In genomic region chr15:92471263-92471662, GRCh38 we compare ENCODE assay signal across 33 cellular contexts.
"Had no signal": no experiment of that assay in that cellular context is flagged by ENCODE, and none has a peak within 500 bp of the region (broad histone marks: within the 10 kb centered on the region; RNA-seq: fewer than 3 reads in every experiment).

No MANE protein-coding gene starts in this region.

- H3K4me1 Mint-ChIP-seq: activated B cell treated with CpG ODN at 0.5 μM for 24 hours; activated CD8-positive, alpha-beta memory T cell treated with anti-CD3 and anti-CD28 coated beads, Interleukin-2, amount 10 ng/mL, durations not matched to agents 7 days and 5 days; activated naive CD4-positive, alpha-beta T cell treated with anti-CD3 and anti-CD28 coated beads, Interleukin-2, amount 10 ng/mL, durations not matched to agents 7 days and 5 days; activated naive CD8-positive, alpha-beta T cell treated with anti-CD3 and anti-CD28 coated beads, Interleukin-2, amount 10 ng/mL, durations not matched to agents 7 days and 5 days; T-helper 17 cell had no signal

- H3K4me3 Mint-ChIP-seq: activated B cell treated with CpG ODN at 0.5 μM for 24 hours; activated CD8-positive, alpha-beta memory T cell treated with anti-CD3 and anti-CD28 coated beads, Interleukin-2, amount 10 ng/mL, durations not matched to agents 7 days and 5 days; activated CD8-positive, alpha-beta T cell treated with anti-CD3 and anti-CD28 coated beads for 36 hours; activated naive CD4-positive, alpha-beta T cell treated with anti-CD3 and anti-CD28 coated beads, Interleukin-2, amount 10 ng/mL, durations not matched to agents 7 days and 5 days; activated naive CD8-positive, alpha-beta T cell treated with anti-CD3 and anti-CD28 coated beads, Interleukin-2, amount 10 ng/mL, durations not matched to agents 7 days and 5 days; activated T-cell treated with anti-CD3 and anti-CD28 coated beads, Interleukin-2, amount 50 U/mL, for 24 hours; activated T-cell treated with anti-CD3 and anti-CD28 coated beads, Interleukin-2, amount 50 U/mL, for 72 hours; brain; dendritic cell treated with granulocyte-macrophage colony-stimulating factor and Interleukin-4, amounts not matched to agents 40 ng/mL and 50 ng/mL, for 4 days; endodermal cell; T-helper 17 cell; T-helper 2 cell treated with Interferon-gamma antibody and Interleukin-4, amounts not matched to agents 5 μg/mL and 100 μg/mL, for 36 hours had no signal

- H3K27me3 Mint-ChIP-seq: activated B cell treated with CpG ODN at 0.5 μM for 24 hours; activated naive CD8-positive, alpha-beta T cell treated with anti-CD3 and anti-CD28 coated beads, Interleukin-2, amount 10 ng/mL, durations not matched to agents 7 days and 5 days; brain had no signal

- H3K27ac ChIP-seq: ascending aorta, breast epithelium, cardiac muscle cell, colonic mucosa, dorsolateral prefrontal cortex, WERI-Rb-1 had no signal

- H3K9me3 ChIP-seq: ascending aorta, breast epithelium, colonic mucosa had no signal

- H3K4me3 ChIP-seq: ascending aorta, breast epithelium, cardiac muscle cell, colonic mucosa, dorsolateral prefrontal cortex had no signal

- ATAC-seq: activated CD4-positive, CD25-positive, alpha-beta regulatory T cell treated with anti-CD3 and anti-CD28 coated beads, Interleukin-2, amount 50 U/mL, for 24 hours; activated CD8-positive, alpha-beta memory T cell treated with anti-CD3 and anti-CD28 coated beads, Interleukin-2, amount 10 ng/mL, durations not matched to agents 7 days and 5 days; activated CD8-positive, alpha-beta T cell treated with anti-CD3 and anti-CD28 coated beads for 36 hours; activated naive CD4-positive, alpha-beta T cell treated with anti-CD3 and anti-CD28 coated beads, Interleukin-2, amount 50 U/mL, for 72 hours; activated T-cell treated with anti-CD3 and anti-CD28 coated beads, Interleukin-2, amount 50 U/mL, for 72 hours; esophagus mucosa; T-helper 17 cell had no signal

- H3K36me3 ChIP-seq: ascending aorta, breast epithelium, cardiac muscle cell, colonic mucosa, WERI-Rb-1 had no signal

- DNase-seq: activated B cell treated with CpG ODN at 0.5 μM for 24 hours; activated CD4-positive, alpha-beta T cell treated with anti-CD3 and anti-CD28 coated beads for 48 hours; activated CD4-positive, alpha-beta T cell treated with anti-CD3 and anti-CD28 coated beads, Interleukin-2, amount 50 U/mL, for 1 hour; activated CD4-positive, alpha-beta T cell treated with anti-CD3 and anti-CD28 coated beads, Interleukin-2, amount 50 U/mL, for 48 hours; activated CD8-positive, alpha-beta memory T cell treated with anti-CD3 and anti-CD28 coated beads, Interleukin-2, amount 10 ng/mL, durations not matched to agents 7 days and 5 days; activated CD8-positive, alpha-beta memory T cell treated with anti-CD3 and anti-CD28 coated beads, Interleukin-2, amount 50 U/mL, for 4 hours; activated CD8-positive, alpha-beta T cell treated with anti-CD3 and anti-CD28 coated beads for 36 hours; activated gamma-delta T cell; activated naive CD4-positive, alpha-beta T cell; activated naive CD4-positive, alpha-beta T cell treated with anti-CD3 and anti-CD28 coated beads, Interleukin-2, amount 10 ng/mL, durations not matched to agents 7 days and 5 days; activated naive CD8-positive, alpha-beta T cell treated with anti-CD3 and anti-CD28 coated beads, Interleukin-2, amount 10 ng/mL, durations not matched to agents 7 days and 5 days; activated T-cell treated with anti-CD3 and anti-CD28 coated beads, Interleukin-2, amount 50 U/mL, for 24 hours; activated T-cell treated with anti-CD3 and anti-CD28 coated beads, Interleukin-2, amount 50 U/mL, for 72 hours; central memory CD4-positive, alpha-beta T cell; cerebellar nuclear complex; colonic mucosa; dorsolateral prefrontal cortex; effector memory CD4-positive, alpha-beta T cell; foreskin fibroblast; head of caudate nucleus; T-helper 17 cell; T1000; WERI-Rb-1 had no signal

- H3K36me3 Mint-ChIP-seq: activated CD8-positive, alpha-beta memory T cell treated with anti-CD3 and anti-CD28 coated beads, Interleukin-2, amount 10 ng/mL, durations not matched to agents 7 days and 5 days; activated naive CD4-positive, alpha-beta T cell treated with anti-CD3 and anti-CD28 coated beads, Interleukin-2, amount 10 ng/mL, durations not matched to agents 7 days and 5 days; activated naive CD4-positive, alpha-beta T cell treated with anti-CD3 and anti-CD28 coated beads, Interleukin-2, amount 50 U/mL, for 72 hours; activated naive CD8-positive, alpha-beta T cell treated with anti-CD3 and anti-CD28 coated beads, Interleukin-2, amount 10 ng/mL, durations not matched to agents 7 days and 5 days had no signal

- H3K27me3 ChIP-seq: breast epithelium, cardiac muscle cell, colonic mucosa had no signal

- H3K9me3 Mint-ChIP-seq: activated B cell treated with CpG ODN at 0.5 μM for 24 hours; activated CD8-positive, alpha-beta T cell treated with anti-CD3 and anti-CD28 coated beads for 36 hours; activated naive CD4-positive, alpha-beta T cell treated with anti-CD3 and anti-CD28 coated beads, Interleukin-2, amount 10 ng/mL, durations not matched to agents 7 days and 5 days; activated naive CD4-positive, alpha-beta T cell treated with anti-CD3 and anti-CD28 coated beads, Interleukin-2, amount 50 U/mL, for 72 hours; activated naive CD8-positive, alpha-beta T cell treated with anti-CD3 and anti-CD28 coated beads, Interleukin-2, amount 10 ng/mL, durations not matched to agents 7 days and 5 days; activated T-cell treated with anti-CD3 and anti-CD28 coated beads, Interleukin-2, amount 50 U/mL, for 24 hours; activated T-cell treated with anti-CD3 and anti-CD28 coated beads, Interleukin-2, amount 50 U/mL, for 72 hours; brain; dendritic cell treated with granulocyte-macrophage colony-stimulating factor and Interleukin-4, amounts not matched to agents 40 ng/mL and 50 ng/mL, for 4 days; endodermal cell; T-helper 2 cell treated with Interferon-gamma antibody and Interleukin-4, amounts not matched to agents 5 μg/mL and 100 μg/mL, for 36 hours had no signal

- H3K4me1 ChIP-seq: ascending aorta, breast epithelium, colonic mucosa had no signal

- H3K27ac Mint-ChIP-seq: activated B cell treated with CpG ODN at 0.5 μM for 24 hours; activated CD8-positive, alpha-beta memory T cell treated with anti-CD3 and anti-CD28 coated beads, Interleukin-2, amount 10 ng/mL, durations not matched to agents 7 days and 5 days; activated CD8-positive, alpha-beta T cell treated with anti-CD3 and anti-CD28 coated beads for 36 hours; activated naive CD4-positive, alpha-beta T cell treated with anti-CD3 and anti-CD28 coated beads, Interleukin-2, amount 10 ng/mL, durations not matched to agents 7 days and 5 days; activated naive CD4-positive, alpha-beta T cell treated with anti-CD3 and anti-CD28 coated beads, Interleukin-2, amount 50 U/mL, for 72 hours; activated naive CD8-positive, alpha-beta T cell treated with anti-CD3 and anti-CD28 coated beads, Interleukin-2, amount 10 ng/mL, durations not matched to agents 7 days and 5 days; activated T-cell treated with anti-CD3 and anti-CD28 coated beads, Interleukin-2, amount 50 U/mL, for 24 hours; activated T-cell treated with anti-CD3 and anti-CD28 coated beads, Interleukin-2, amount 50 U/mL, for 72 hours; dendritic cell treated with granulocyte-macrophage colony-stimulating factor and Interleukin-4, amounts not matched to agents 40 ng/mL and 50 ng/mL, for 4 days; endodermal cell; T-helper 17 cell; T-helper 2 cell treated with Interferon-gamma antibody and Interleukin-4, amounts not matched to agents 5 μg/mL and 100 μg/mL, for 36 hours had no signal
